9 cellular contexts compared by ENCODE assay signal in the genomic region with DNA sequence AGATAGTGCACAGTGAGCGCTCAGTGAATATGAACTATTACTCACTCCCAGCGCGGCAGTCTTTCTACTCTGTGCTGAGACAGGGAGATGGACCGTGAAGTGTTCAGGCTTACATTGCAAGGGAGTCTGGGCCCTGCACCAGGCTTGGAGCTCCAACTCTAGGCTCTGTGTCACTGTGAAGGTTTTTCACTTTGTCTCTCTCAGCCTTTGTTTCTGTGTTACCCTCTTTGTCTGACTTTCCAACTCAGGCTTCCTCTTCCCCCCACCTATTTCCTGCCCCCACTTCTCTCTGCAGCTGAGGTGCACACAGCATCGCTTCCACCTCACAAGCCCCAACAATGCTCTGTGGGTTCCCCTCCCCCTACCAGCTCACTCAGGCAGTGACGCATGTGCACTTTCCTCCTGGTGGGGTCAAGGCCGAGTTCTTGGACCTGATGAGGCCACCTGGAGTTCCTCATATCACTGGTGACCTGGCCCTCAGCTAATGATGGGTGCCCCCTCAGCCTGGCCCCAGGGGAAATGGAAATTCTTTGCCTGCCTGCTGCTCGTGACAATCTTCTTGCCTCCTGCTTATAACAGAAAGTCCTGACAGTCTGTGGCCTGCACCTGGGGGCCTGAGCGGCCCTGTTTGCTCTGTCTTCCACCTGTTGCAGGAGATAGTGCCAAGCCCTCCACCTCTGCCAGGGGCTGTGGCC. TPM values are rescaled to one million over a fixed set of nuclear protein-coding genes. Genes with fewer than 3 reads are reported as not detected.
DNase-seq lines count a peak whose midpoint lies in the region; ATAC-seq, FAIRE-seq and TF ChIP-seq lines count a peak whose summit lies in the region.
"Had no signal": no experiment of that assay in that cellular context is flagged by ENCODE, and none has a peak within 500 bp of the region (broad histone marks: within the 10 kb centered on the region; RNA-seq: fewer than 3 reads in every experiment).

No MANE protein-coding gene starts in this region.

- peak overlapping the region; percentile 97 for H3K27ac Mint-ChIP-seq in activated CD4-positive, alpha-beta T cell treated with anti-CD3 and anti-CD28 coated beads, Interleukin-2, amount 10 ng/mL, durations not matched to agents 24 days and 14 days
- H3K27ac Mint-ChIP-seq: dendritic cell treated with granulocyte-macrophage colony-stimulating factor and Interleukin-4, amounts not matched to agents 40 ng/mL and 50 ng/mL, for 4 days had no signal

- TF ChIP-seq POLR2A in endothelial cell of umbilical vein (IDR thresholded peaks at IDR 0.05; ENCODE audit: low read depth, low read length), result peak; percentile 61
- no peak for TF ChIP-seq POLR2A in sigmoid colon (IDR thresholded peaks at IDR 0.05)
- TF ChIP-seq POLR2A in erythroblast (IDR thresholded peaks at IDR 0.05; ENCODE audit: low read length), result no peak
- TF ChIP-seq POLR2A in testis (IDR thresholded peaks at IDR 0.05), result no peak

- CTCF ChIA-PET in endothelial cell of umbilical vein (lab: Charles Lee), result interaction anchor here (0.7 to 6.3 kb wide), 11 partner anchors 10 to 86 kb away, joined by 3 to 73 read pairs (median 12); partner anchors contain the start of genes HDAC1 and MARCKSL1

- dilution Hi-C loops in endothelial cell of umbilical vein (cut with MboI; ENCODE audit: extremely low pct_ligation_motif_present, low sequenced_read_pairs), result no loop called here

- H4K20me1 ChIP-seq in endothelial cell of umbilical vein (replicated peaks; ENCODE audit: control insufficient read depth, extremely low read depth, insufficient read depth, low read length), result no peaks in the 10 kb centered on the region

- H3K9me3 ChIP-seq in endothelial cell of umbilical vein (replicated peaks; ENCODE audit: control insufficient read depth, insufficient read depth, low read length) (no peaks in the 10 kb centered on the region), sigmoid colon (no peaks in the 10 kb centered on the region), testis (no peaks in the 10 kb centered on the region)

- H2AFZ ChIP-seq in endothelial cell of umbilical vein (ENCODE audit: low read depth, low read length), result peak overlapping the region; percentile 9

- 42 to 80% methylated on average over 9 of the region's 9 CpGs for WGBS in sigmoid colon, 2 donors
- WGBS in testis, 2 donors, result 68 to 72% methylated on average over 8 to 9 of the region's 9 CpGs

- H3K79me2 ChIP-seq in endothelial cell of umbilical vein (ENCODE audit: control insufficient read depth, insufficient read depth, low read length), result no peaks in the 10 kb centered on the region

- peak; percentile 98 for FAIRE-seq in endothelial cell of umbilical vein (lab: Jason Lieb, UNC)

- H3K27me3 ChIP-seq in endothelial cell of umbilical vein (ENCODE audit: control insufficient read depth in 2 of 2, insufficient read depth in 2 of 2, low read length in 2 of 2) (no peaks in the 10 kb centered on the region), sigmoid colon (no peaks in the 10 kb centered on the region), testis (no peaks in the 10 kb centered on the region)

- no peaks in the 10 kb centered on the region for H3K9me1 ChIP-seq in endothelial cell of umbilical vein (replicated peaks; ENCODE audit: control insufficient read depth, extremely low read depth, insufficient read depth, low read length)

- peaks cover 26% of the 10 kb centered on the region for H3K36me3 Mint-ChIP-seq in activated CD4-positive, alpha-beta T cell treated with anti-CD3 and anti-CD28 coated beads, Interleukin-2, amount 10 ng/mL, durations not matched to agents 24 days and 14 days (ENCODE audit: low read depth)

- ATAC-seq in GM19438 (IDR thresholded peaks at IDR 0.05; ENCODE audit: low read depth, unreplicated experiment), result peak; percentile 53
- ATAC-seq in HG03520 (IDR thresholded peaks at IDR 0.05; ENCODE audit: unreplicated experiment), result peak; percentile 42

- H3K4me1 ChIP-seq in endothelial cell of umbilical vein (ENCODE audit: control insufficient read depth, extremely low read depth, insufficient read depth, low read length) (peaks cover 47% of the 10 kb centered on the region), sigmoid colon (peaks cover 0 to 25% (median 18%) of the 10 kb centered on the region in 4 donors), testis (peaks cover 40% of the 10 kb centered on the region)

- POLR2A ChIA-PET in endothelial cell of umbilical vein (lab: Charles Lee), result interaction anchor here (0.6 to 2.0 kb wide), 5 partner anchors 9 to 86 kb away, joined by 5 to 18 read pairs (median 9); partner anchors contain the start of gene MARCKSL1

- TF ChIP-seq CTCF in endothelial cell of umbilical vein (IDR thresholded peaks at IDR 0.05; ENCODE audit: extremely low read depth in 1 of 2, insufficient read depth in 1 of 2, low read depth in 1 of 2, low read length in 2 of 2) (no peak), sigmoid colon (IDR thresholded peaks at IDR 0.05) (no peak), testis (IDR thresholded peaks at IDR 0.05) (no peak)

- intact Hi-C loops in activated CD4-positive, alpha-beta T cell treated with anti-CD3 and anti-CD28 coated beads, Interleukin-2, amount 10 ng/mL, durations not matched to agents 24 days and 14 days (cut with micrococcal nuclease), result loop anchor here (1.0 to 10.0 kb wide), 7 partner anchors 28 to 401 kb away; partner anchors contain the start of genes EIF3I, HDAC1, RBBP4 and TMEM234
- intact Hi-C loops in endothelial cell of umbilical vein (cut with micrococcal nuclease) (loop anchor here (1.0 to 2.0 kb wide), 4 partner anchors 9 to 85 kb away; partner anchors contain the start of gene HDAC1), sigmoid colon (cut with DNase I) (no loop called here), testis (cut with DNase I; ENCODE audit: low total_unique reads) (loop anchor here (10.0 kb wide), 1 partner anchor 85 kb away; the partner anchor contains the start of gene MARCKSL1)

- H3K4me2 ChIP-seq in endothelial cell of umbilical vein (ENCODE audit: insufficient read depth, low read length), result peak overlapping the region; percentile 6

- no TSS peak for BruUV-seq in endothelial cell of umbilical vein (replicated peaks; lab: Mats Ljungman, UMichigan)

- no peaks in the 10 kb centered on the region for H3K27me3 Mint-ChIP-seq in activated CD4-positive, alpha-beta T cell treated with anti-CD3 and anti-CD28 coated beads, Interleukin-2, amount 10 ng/mL, durations not matched to agents 24 days and 14 days

- peaks cover 70% of the 10 kb centered on the region for H3K4me1 Mint-ChIP-seq in activated CD4-positive, alpha-beta T cell treated with anti-CD3 and anti-CD28 coated beads, Interleukin-2, amount 10 ng/mL, durations not matched to agents 24 days and 14 days

- TF ChIP-seq EP300 in sigmoid colon (IDR thresholded peaks at IDR 0.05), result no peak

- no peaks in the 10 kb centered on the region for H3K36me3 ChIP-seq in endothelial cell of umbilical vein (ENCODE audit: control insufficient read depth in 2 of 2, extremely low read depth in 1 of 2, insufficient read depth in 2 of 2, low read length in 2 of 2)
- no peaks in the 10 kb centered on the region for H3K36me3 ChIP-seq in sigmoid colon
- H3K36me3 ChIP-seq in testis (ENCODE audit: low read depth, missing control alignments), result no peaks in the 10 kb centered on the region

- no peak overlapping the region for H3K4me3 ChIP-seq in endothelial cell of umbilical vein (replicated peaks in 1 of 3; ENCODE audit: insufficient read depth in 1 of 3, low read depth in 1 of 3, low read length in 3 of 3)
- no peak overlapping the region for H3K4me3 ChIP-seq in sigmoid colon
- H3K4me3 ChIP-seq in testis, result no peak overlapping the region

- peak; percentile 95 for DNase-seq in activated CD4-positive, alpha-beta T cell treated with anti-CD3 and anti-CD28 coated beads, Interleukin-2, amount 10 ng/mL, durations not matched to agents 24 days and 14 days
- DNase-seq in endothelial cell of umbilical vein (ENCODE audit: low read depth, low spot score) (peak; percentile 88), sigmoid colon (peak; percentile 67), putamen (ENCODE audit: low spot score) (no peak), erythroblast (lab: John Stamatoyannopoulos, UW) (no peak), testis (no peak)

- no peaks in the 10 kb centered on the region for H3K9me3 Mint-ChIP-seq in activated CD4-positive, alpha-beta T cell treated with anti-CD3 and anti-CD28 coated beads, Interleukin-2, amount 10 ng/mL, durations not matched to agents 24 days and 14 days
- H3K9me3 Mint-ChIP-seq: dendritic cell treated with granulocyte-macrophage colony-stimulating factor and Interleukin-4, amounts not matched to agents 40 ng/mL and 50 ng/mL, for 4 days had no signal

- H3K27ac ChIP-seq in endothelial cell of umbilical vein (ENCODE audit: insufficient read depth, low read depth, low read length), result peak overlapping the region; percentile 77
- H3K27ac ChIP-seq in sigmoid colon, result peak overlapping the region; percentile 26 to 74 (median 36)
- H3K27ac ChIP-seq in testis, result no peak overlapping the region

- peak overlapping the region; percentile 98 for H3K4me3 Mint-ChIP-seq in activated CD4-positive, alpha-beta T cell treated with anti-CD3 and anti-CD28 coated beads, Interleukin-2, amount 10 ng/mL, durations not matched to agents 24 days and 14 days
- H3K4me3 Mint-ChIP-seq: dendritic cell treated with granulocyte-macrophage colony-stimulating factor and Interleukin-4, amounts not matched to agents 40 ng/mL and 50 ng/mL, for 4 days had no signal

- H3K9ac ChIP-seq in endothelial cell of umbilical vein (replicated peaks; ENCODE audit: extremely low read depth, insufficient read depth, low read length), result peak overlapping the region; percentile 49

RNA-seq across cellular contexts. Expression of gene LCK, which starts 1.1 kb away (rescaled TPM):
- 240 and 248 TPM in 2 replicates for total RNA-seq in activated CD4-positive, alpha-beta T cell treated with anti-CD3 and anti-CD28 coated beads, Interleukin-2, amount 10 ng/mL, durations not matched to agents 24 days and 14 days
- not detected in 2 replicates for total RNA-seq in endothelial cell of umbilical vein
- 0.06 and 0.08 TPM in 2 replicates for polyA plus RNA-seq in endothelial cell of umbilical vein
- 0.03 and 0.12 TPM in 2 replicates for polyA plus RNA-seq in endothelial cell of umbilical vein (2011; cell fraction: cytosol; rRNA removed)
- not detected in 2 replicates for polyA plus RNA-seq in endothelial cell of umbilical vein (2011; cell fraction: nucleus; rRNA removed)
- polyA plus RNA-seq in endothelial cell of umbilical vein (2012), result not detected in 2 replicates
- 0.36 TPM in 1 of 2 replicates, not detected in the other for polyA minus RNA-seq in endothelial cell of umbilical vein
- not detected for polyA minus RNA-seq in endothelial cell of umbilical vein (2011; cell fraction: cytosol; rRNA and poly(A)+ RNA removed)
- not detected in 2 replicates for polyA minus RNA-seq in endothelial cell of umbilical vein (2011; cell fraction: nucleus; rRNA and poly(A)+ RNA removed)
- under 1 TPM in 3 of 4 donors, not detected in 1; 0.36 to 0.81 (median 0.49) TPM for total RNA-seq in sigmoid colon
- 10 to 100 TPM in 1 of 3 donors, 1 to 10 TPM in 1, under 1 TPM in 1; 0.92 to 37.3 (median 1.8) TPM for polyA plus RNA-seq in sigmoid colon
- 1 to 10 TPM in 1 of 2 donors, under 1 TPM in 1; 0.79 to 3.2 TPM for total RNA-seq in testis
- 4.3 TPM for polyA plus RNA-seq in testis (ENCODE audit: insufficient read depth, low read depth, low replicate concordance)

RNA-seq across cellular contexts. Expression of gene FAM167B, which starts 3.0 kb away (rescaled TPM):
- 0.23 and 0.57 TPM in 2 replicates for total RNA-seq in activated CD4-positive, alpha-beta T cell treated with anti-CD3 and anti-CD28 coated beads, Interleukin-2, amount 10 ng/mL, durations not matched to agents 24 days and 14 days
- total RNA-seq in endothelial cell of umbilical vein (2.0 and 5.6 TPM in 2 replicates), sigmoid colon (1 to 10 TPM in 2 of 4 donors, under 1 TPM in 1, not detected in 1; 0.71 to 3.0 (median 2.2) TPM), testis (1 to 10 TPM in 1 of 2 donors, under 1 TPM in 1; 0.99 to 1.6 TPM)
- polyA plus RNA-seq in endothelial cell of umbilical vein (2.1 and 2.3 TPM in 2 replicates), sigmoid colon (1 to 10 TPM; 3.0 to 9.0 (median 3.6) TPM), testis (ENCODE audit: insufficient read depth, low read depth, low replicate concordance) (1.6 TPM)
- polyA plus RNA-seq in endothelial cell of umbilical vein (2011; cell fraction: cytosol; rRNA removed), result 0.66 and 1.5 TPM in 2 replicates
- polyA plus RNA-seq in endothelial cell of umbilical vein (2011; cell fraction: nucleus; rRNA removed), result 0.71 and 0.80 TPM in 2 replicates
- polyA plus RNA-seq in endothelial cell of umbilical vein (2012), result 0.39 and 0.85 TPM in 2 replicates
- polyA minus RNA-seq in endothelial cell of umbilical vein, result 0.36 and 1.8 TPM in 2 replicates
- polyA minus RNA-seq in endothelial cell of umbilical vein (2011; cell fraction: cytosol; rRNA and poly(A)+ RNA removed), result not detected
- not detected in 2 replicates for polyA minus RNA-seq in endothelial cell of umbilical vein (2011; cell fraction: nucleus; rRNA and poly(A)+ RNA removed)

RNA-seq across cellular contexts. Expression of gene EIF3I, which starts 27.8 kb away (rescaled TPM):
- total RNA-seq in activated CD4-positive, alpha-beta T cell treated with anti-CD3 and anti-CD28 coated beads, Interleukin-2, amount 10 ng/mL, durations not matched to agents 24 days and 14 days, result 304 and 341 TPM in 2 replicates
- total RNA-seq in endothelial cell of umbilical vein (186 and 203 TPM in 2 replicates), sigmoid colon (100 to 1,000 TPM; 163 to 178 (median 171) TPM), testis (100 to 1,000 TPM in 1 of 2 donors, 10 to 100 TPM in 1; 97.7 to 140 TPM)
- polyA plus RNA-seq in endothelial cell of umbilical vein (301 and 331 TPM in 2 replicates), sigmoid colon (100 to 1,000 TPM; 171 to 226 (median 185) TPM), testis (ENCODE audit: insufficient read depth, low read depth, low replicate concordance) (140 TPM)
- 369 and 396 TPM in 2 replicates for polyA plus RNA-seq in endothelial cell of umbilical vein (2011; cell fraction: cytosol; rRNA removed)
- polyA plus RNA-seq in endothelial cell of umbilical vein (2011; cell fraction: nucleus; rRNA removed), result 106 and 109 TPM in 2 replicates
- polyA plus RNA-seq in endothelial cell of umbilical vein (2012), result 244 and 245 TPM in 2 replicates
- 612 and 675 TPM in 2 replicates for polyA minus RNA-seq in endothelial cell of umbilical vein
- polyA minus RNA-seq in endothelial cell of umbilical vein (2011; cell fraction: cytosol; rRNA and poly(A)+ RNA removed), result 141 TPM
- 24.3 and 40.3 TPM in 2 replicates for polyA minus RNA-seq in endothelial cell of umbilical vein (2011; cell fraction: nucleus; rRNA and poly(A)+ RNA removed)

RNA-seq across cellular contexts. Expression of gene TMEM234, which starts 27.8 kb away (rescaled TPM):
- 10.6 and 10.9 TPM in 2 replicates for total RNA-seq in activated CD4-positive, alpha-beta T cell treated with anti-CD3 and anti-CD28 coated beads, Interleukin-2, amount 10 ng/mL, durations not matched to agents 24 days and 14 days
- total RNA-seq in endothelial cell of umbilical vein (15.7 and 20.7 TPM in 2 replicates), sigmoid colon (10 to 100 TPM in 2 of 4 donors, 1 to 10 TPM in 2; 6.4 to 20.8 (median 10.1) TPM), testis (10 to 100 TPM; 35.9 to 58.3 TPM)
- polyA plus RNA-seq in endothelial cell of umbilical vein (21.3 and 23.2 TPM in 2 replicates), sigmoid colon (10 to 100 TPM in 1 of 3 donors, 1 to 10 TPM in 2; 4.4 to 23.1 (median 7.2) TPM), testis (ENCODE audit: insufficient read depth, low read depth, low replicate concordance) (31.8 TPM)
- polyA plus RNA-seq in endothelial cell of umbilical vein (2011; cell fraction: cytosol; rRNA removed), result 15.7 and 18.1 TPM in 2 replicates
- 68.7 and 93.2 TPM in 2 replicates for polyA plus RNA-seq in endothelial cell of umbilical vein (2011; cell fraction: nucleus; rRNA removed)
- 12.0 and 14.8 TPM in 2 replicates for polyA plus RNA-seq in endothelial cell of umbilical vein (2012)
- polyA minus RNA-seq in endothelial cell of umbilical vein, result 30.8 and 31.6 TPM in 2 replicates
- 5.2 TPM for polyA minus RNA-seq in endothelial cell of umbilical vein (2011; cell fraction: cytosol; rRNA and poly(A)+ RNA removed)
- polyA minus RNA-seq in endothelial cell of umbilical vein (2011; cell fraction: nucleus; rRNA and poly(A)+ RNA removed), result 34.2 and 37.8 TPM in 2 replicates

RNA-seq across cellular contexts. Expression of gene DCDC2B, which starts 41.1 kb away (rescaled TPM):
- total RNA-seq in activated CD4-positive, alpha-beta T cell treated with anti-CD3 and anti-CD28 coated beads, Interleukin-2, amount 10 ng/mL, durations not matched to agents 24 days and 14 days, result 0.12 TPM in 1 of 2 replicates, not detected in the other
- total RNA-seq in endothelial cell of umbilical vein (not detected in 2 replicates), sigmoid colon (not detected), testis (1 to 10 TPM in 1 of 2 donors, under 1 TPM in 1; 0.81 to 1.7 TPM)
- polyA plus RNA-seq in endothelial cell of umbilical vein (not detected in 2 replicates), sigmoid colon (under 1 TPM in 1 of 3 donors, not detected in 2; 0.04 TPM), testis (ENCODE audit: insufficient read depth, low read depth, low replicate concordance) (2.6 TPM)
- polyA plus RNA-seq in endothelial cell of umbilical vein (2011; cell fraction: cytosol; rRNA removed), result not detected in 2 replicates
- polyA plus RNA-seq in endothelial cell of umbilical vein (2011; cell fraction: nucleus; rRNA removed), result not detected in 2 replicates
- 0.12 TPM in 1 of 2 replicates, not detected in the other for polyA plus RNA-seq in endothelial cell of umbilical vein (2012)
- not detected in 2 replicates for polyA minus RNA-seq in endothelial cell of umbilical vein
- polyA minus RNA-seq in endothelial cell of umbilical vein (2011; cell fraction: cytosol; rRNA and poly(A)+ RNA removed), result not detected
- polyA minus RNA-seq in endothelial cell of umbilical vein (2011; cell fraction: nucleus; rRNA and poly(A)+ RNA removed), result 0.24 TPM in 1 of 2 replicates, not detected in the other

Comparison
In these comparisons a context has a peak if more than half of its experiments do, and no peak if none do; other contexts are left out.
1. DNase-seq: peak in activated CD4-positive, alpha-beta T cell treated with anti-CD3 and anti-CD28 coated beads, Interleukin-2, amount 10 ng/mL, durations not matched to agents 24 days and 14 days (single experiment), endothelial cell of umbilical vein (single experiment) and sigmoid colon (single experiment); none in putamen (single experiment), erythroblast (0 of 2) and testis (single experiment).
2. H3K27ac ChIP-seq: peak in endothelial cell of umbilical vein (single experiment) and sigmoid colon (4 of 4); none in testis (0 of 2).
3. RNA of gene LCK, which starts 1.1 kb away (total RNA-seq): 240 to 248 TPM in activated CD4-positive, alpha-beta T cell treated with anti-CD3 and anti-CD28 coated beads, Interleukin-2, amount 10 ng/mL, durations not matched to agents 24 days and 14 days; 0.79 to 3.2 TPM in testis, 0.36 to 0.81 TPM in sigmoid colon and not detected in endothelial cell of umbilical vein; every median in the first group is over 10 times any median in the second.